In the genomic region with DNA sequence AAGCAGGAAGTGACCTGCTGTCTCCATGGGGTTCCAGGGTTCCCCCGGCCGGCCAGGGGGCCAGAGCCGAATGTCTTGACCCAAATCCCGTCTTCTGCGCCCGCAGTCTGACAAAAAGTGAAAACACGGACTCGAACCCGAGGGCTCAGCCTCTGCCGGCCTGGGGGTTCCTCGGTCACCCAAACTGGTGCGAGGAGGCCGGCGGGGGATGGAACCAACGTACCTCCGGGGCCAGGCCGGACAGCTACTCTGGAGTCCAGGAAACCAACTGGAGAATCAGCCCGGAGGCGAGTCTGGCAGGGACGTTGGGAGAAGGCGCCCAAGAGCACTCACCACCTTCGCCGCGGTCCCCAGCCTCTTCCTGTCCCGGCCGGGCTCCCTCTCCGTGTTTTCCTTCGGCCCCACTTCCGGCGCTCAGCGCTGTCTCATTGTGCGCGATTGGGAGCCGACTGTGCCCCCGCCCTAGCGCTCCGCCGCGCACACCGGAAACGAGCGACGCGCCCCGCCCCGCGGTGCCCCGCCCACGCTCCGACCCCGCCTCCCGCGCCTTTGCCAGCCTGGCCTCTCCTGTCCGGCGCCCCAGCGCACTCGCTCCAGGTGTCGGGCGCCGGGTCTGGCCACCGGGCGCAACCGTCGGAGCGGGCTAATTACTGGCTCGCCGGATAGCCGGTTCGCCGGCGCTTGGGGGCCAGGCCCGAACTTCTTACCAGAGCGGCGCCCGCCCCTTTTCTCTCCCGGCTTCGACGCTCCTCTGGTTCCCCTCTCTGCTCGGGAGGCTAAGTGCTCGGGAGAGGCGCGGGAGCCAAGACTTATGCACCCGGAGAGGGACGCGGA, we compare ENCODE assay signal across 8 cellular contexts. TPM values are rescaled to one million over a fixed set of nuclear protein-coding genes. Genes with fewer than 3 reads are reported as not detected.
A peak's percentile ranks its signal among the peaks of the same experiment; 100 is the strongest.
DNase-seq lines count a peak whose midpoint lies in the region; ATAC-seq and TF ChIP-seq lines count a peak whose summit lies in the region.

A gene with protein sequence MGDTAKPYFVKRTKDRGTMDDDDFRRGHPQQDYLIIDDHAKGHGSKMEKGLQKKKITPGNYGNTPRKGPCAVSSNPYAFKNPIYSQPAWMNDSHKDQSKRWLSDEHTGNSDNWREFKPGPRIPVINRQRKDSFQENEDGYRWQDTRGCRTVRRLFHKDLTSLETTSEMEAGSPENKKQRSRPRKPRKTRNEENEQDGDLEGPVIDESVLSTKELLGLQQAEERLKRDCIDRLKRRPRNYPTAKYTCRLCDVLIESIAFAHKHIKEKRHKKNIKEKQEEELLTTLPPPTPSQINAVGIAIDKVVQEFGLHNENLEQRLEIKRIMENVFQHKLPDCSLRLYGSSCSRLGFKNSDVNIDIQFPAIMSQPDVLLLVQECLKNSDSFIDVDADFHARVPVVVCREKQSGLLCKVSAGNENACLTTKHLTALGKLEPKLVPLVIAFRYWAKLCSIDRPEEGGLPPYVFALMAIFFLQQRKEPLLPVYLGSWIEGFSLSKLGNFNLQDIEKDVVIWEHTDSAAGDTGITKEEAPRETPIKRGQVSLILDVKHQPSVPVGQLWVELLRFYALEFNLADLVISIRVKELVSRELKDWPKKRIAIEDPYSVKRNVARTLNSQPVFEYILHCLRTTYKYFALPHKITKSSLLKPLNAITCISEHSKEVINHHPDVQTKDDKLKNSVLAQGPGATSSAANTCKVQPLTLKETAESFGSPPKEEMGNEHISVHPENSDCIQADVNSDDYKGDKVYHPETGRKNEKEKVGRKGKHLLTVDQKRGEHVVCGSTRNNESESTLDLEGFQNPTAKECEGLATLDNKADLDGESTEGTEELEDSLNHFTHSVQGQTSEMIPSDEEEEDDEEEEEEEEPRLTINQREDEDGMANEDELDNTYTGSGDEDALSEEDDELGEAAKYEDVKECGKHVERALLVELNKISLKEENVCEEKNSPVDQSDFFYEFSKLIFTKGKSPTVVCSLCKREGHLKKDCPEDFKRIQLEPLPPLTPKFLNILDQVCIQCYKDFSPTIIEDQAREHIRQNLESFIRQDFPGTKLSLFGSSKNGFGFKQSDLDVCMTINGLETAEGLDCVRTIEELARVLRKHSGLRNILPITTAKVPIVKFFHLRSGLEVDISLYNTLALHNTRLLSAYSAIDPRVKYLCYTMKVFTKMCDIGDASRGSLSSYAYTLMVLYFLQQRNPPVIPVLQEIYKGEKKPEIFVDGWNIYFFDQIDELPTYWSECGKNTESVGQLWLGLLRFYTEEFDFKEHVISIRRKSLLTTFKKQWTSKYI (N-terminal part only) (minus strand): TSS at position 363 of the 834 bp plus-strand sequence. CDS start 1,211 bp downstream, outside the sequence.

- H3K4me2 ChIP-seq in osteoblast (ENCODE audit: insufficient read depth, low read length): peak within 1 kb of the TSS; percentile 99

- no peaks in the 10 kb centered on the region for H3K27me3 Mint-ChIP-seq in activated naive CD8-positive, alpha-beta T cell
- H3K27me3 Mint-ChIP-seq in glutamatergic neuron (ENCODE audit: unreplicated experiment): peaks cover 7% of the 10 kb centered on the region

- peaks cover 42% of the 10 kb centered on the region for H3K4me1 Mint-ChIP-seq in activated naive CD8-positive, alpha-beta T cell (ENCODE audit: low read depth)
- peaks cover 10% of the 10 kb centered on the region for H3K4me1 Mint-ChIP-seq in glutamatergic neuron (ENCODE audit: low read depth, unreplicated experiment)

- peaks cover 48% of the 10 kb centered on the region for H3K79me2 ChIP-seq in osteoblast (ENCODE audit: insufficient read depth, low read length)

- peak within 1 kb of the TSS; percentile 96 for H3K4me3 Mint-ChIP-seq in activated naive CD8-positive, alpha-beta T cell
- peak within 1 kb of the TSS; percentile 100 for H3K4me3 Mint-ChIP-seq in glutamatergic neuron (ENCODE audit: unreplicated experiment)

- peak; percentile 72 for TF ChIP-seq POLR2A in GM10847 (IDR thresholded peaks at IDR 0.05; ENCODE audit: extremely low read depth, insufficient read length)
- no peak for TF ChIP-seq POLR2A in testis (IDR thresholded peaks at IDR 0.05)

- H4K20me1 ChIP-seq in osteoblast (ENCODE audit: insufficient read depth, low read length): peaks cover 2% of the 10 kb centered on the region

- H2AFZ ChIP-seq in osteoblast (ENCODE audit: low read length): peak within 1 kb of the TSS; percentile 95

- H3K36me3 Mint-ChIP-seq in activated naive CD8-positive, alpha-beta T cell: peaks cover 8% of the 10 kb centered on the region
- no peaks in the 10 kb centered on the region for H3K36me3 Mint-ChIP-seq in glutamatergic neuron (ENCODE audit: unreplicated experiment)

- H3K27me3 ChIP-seq in osteoblast (ENCODE audit: insufficient read depth, low read length): no peaks in the 10 kb centered on the region
- H3K27me3 ChIP-seq in testis: no peaks in the 10 kb centered on the region

- H3K9me3 ChIP-seq in osteoblast (ENCODE audit: low read depth, low read length) (no peaks in the 10 kb centered on the region), testis (no peaks in the 10 kb centered on the region)

- H3K9me3 Mint-ChIP-seq in activated naive CD8-positive, alpha-beta T cell (ENCODE audit: low read depth): no peaks in the 10 kb centered on the region
- no peaks in the 10 kb centered on the region for H3K9me3 Mint-ChIP-seq in glutamatergic neuron (ENCODE audit: unreplicated experiment)

- TF ChIP-seq CTCF in glutamatergic neuron (IDR thresholded peaks at IDR 0.05; ENCODE audit: partially characterized antibody, unreplicated experiment) (no peak), osteoblast (IDR thresholded peaks at IDR 0.05; ENCODE audit: extremely low read depth, low read depth, low read length) (no peak), testis (IDR thresholded peaks at IDR 0.05) (no peak)

- intact Hi-C loops in testis (cut with DNase I; ENCODE audit: low total_unique reads): no loop called here

- H3K27ac ChIP-seq in osteoblast (ENCODE audit: low read depth, low read length) (peak within 1 kb of the TSS; percentile 93), testis (peak within 1 kb of the TSS; percentile 90 to 93)

- WGBS in testis, 2 donors: 0% methylated on average over 9 to 41 of the region's 85 CpGs

- H3K4me3 ChIP-seq in osteoblast (ENCODE audit: insufficient read depth, low read length) (peak within 1 kb of the TSS; percentile 100), testis (peak within 1 kb of the TSS; percentile 90 to 95)

- peaks cover 6% of the 10 kb centered on the region for H3K36me3 ChIP-seq in osteoblast (ENCODE audit: insufficient read depth, low read length)
- H3K36me3 ChIP-seq in testis (ENCODE audit: low read depth, missing control alignments): no peaks in the 10 kb centered on the region

- peaks cover 37% of the 10 kb centered on the region for H3K4me1 ChIP-seq in osteoblast (ENCODE audit: insufficient read depth, low read length)
- H3K4me1 ChIP-seq in testis: peaks cover 32% of the 10 kb centered on the region

- H3K27ac Mint-ChIP-seq in activated naive CD8-positive, alpha-beta T cell: peak within 1 kb of the TSS; percentile 95
- peak within 1 kb of the TSS; percentile 98 for H3K27ac Mint-ChIP-seq in glutamatergic neuron (ENCODE audit: unreplicated experiment)

- peak; percentile 96 for DNase-seq in NCI-H1092 treated with DMSO at 0.1 percent for 48 hours (lab: John Stamatoyannopoulos, UW)
- peak; percentile 75 for DNase-seq in SKM-1 treated with dmso at 0.1 percent for 144 hours (lab: John Stamatoyannopoulos, UW; ENCODE audit: unreplicated experiment)
- peak; percentile 98 for DNase-seq in glutamatergic neuron
- peak; percentile 97 for DNase-seq in osteoblast (ENCODE audit: insufficient read length, low spot score, missing footprints)
- DNase-seq in testis: peak; percentile 97

- ATAC-seq in HG02623 (IDR thresholded peaks at IDR 0.05; ENCODE audit: unreplicated experiment): peak; percentile 78

RNA-seq across cellular contexts. Expression of the gene that starts here (rescaled TPM):
- 29.4 TPM for total RNA-seq in glutamatergic neuron (ENCODE audit: unreplicated experiment)
- 39.8 and 46.9 TPM in 2 replicates for total RNA-seq in osteoblast
- total RNA-seq in testis: 10 to 100 TPM; 40.0 to 53.4 TPM
- polyA plus RNA-seq in testis (ENCODE audit: insufficient read depth, low read depth, low replicate concordance): 18.7 TPM

Comparison
In these comparisons a context has a peak if more than half of its experiments do, and no peak if none do; other contexts are left out.
1. Peak in every context shown above with its lines: DNase-seq, ATAC-seq, H3K4me3 ChIP-seq and H3K27ac ChIP-seq.